ENCODE assay signal across 8 cellular contexts in the genomic region with DNA sequence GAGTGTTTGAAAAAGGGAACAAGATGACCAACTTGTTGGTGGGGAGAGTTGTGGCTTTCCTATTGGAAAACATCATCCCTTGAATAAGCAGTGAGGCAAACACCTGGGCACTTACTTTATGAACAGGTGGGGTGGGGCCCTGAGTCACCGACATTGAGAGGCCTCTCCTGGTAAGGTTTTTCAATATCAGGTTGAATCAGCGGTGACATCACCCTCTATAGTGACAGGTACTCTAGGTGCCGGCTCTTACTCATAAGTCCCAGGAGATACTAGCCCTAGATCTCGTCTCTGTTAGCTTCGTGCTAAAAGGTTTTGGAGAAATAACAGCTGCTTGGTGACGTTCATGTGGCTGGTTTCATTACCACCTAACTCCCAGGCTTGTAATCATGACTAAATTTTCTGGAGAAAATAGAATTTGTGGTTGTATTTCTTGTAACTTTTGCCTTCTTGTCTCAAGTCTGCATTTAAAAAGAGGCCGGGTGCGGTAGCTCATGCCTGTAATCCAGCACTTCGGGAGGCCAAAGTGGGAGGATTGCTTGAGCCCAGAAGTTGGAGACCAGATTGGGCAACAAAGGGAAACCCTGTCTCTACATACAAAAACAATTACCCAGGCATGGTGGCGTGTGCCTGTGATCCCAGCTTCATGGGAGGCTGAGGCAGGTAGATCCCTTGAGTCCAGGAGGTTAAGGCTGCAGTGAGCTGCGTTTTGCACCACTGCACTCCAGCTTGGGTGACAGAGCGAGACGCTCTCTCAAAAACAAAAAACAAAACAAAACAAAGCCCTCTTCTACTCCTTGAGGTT. TPM values are rescaled to one million over a fixed set of nuclear protein-coding genes. Genes with fewer than 3 reads are reported as not detected.
A peak's percentile ranks its signal among the peaks of the same experiment; 100 is the strongest.
DNase-seq lines count a peak whose midpoint lies in the region; ATAC-seq and TF ChIP-seq lines count a peak whose summit lies in the region.

No MANE protein-coding gene starts in this region.

- no peaks in the 10 kb centered on the region for H3K36me3 Mint-ChIP-seq in CD4-positive, alpha-beta T cell (ENCODE audit: low read depth)

- peak overlapping the region; percentile 55 for H3K27ac Mint-ChIP-seq in CD4-positive, alpha-beta T cell

- WGBS in stomach, 5 donors, result 57 to 73% (median 63%) methylated on average over 13 of the region's 13 CpGs

- H3K4me3 ChIP-seq in stomach, result no peak overlapping the region

- no peaks in the 10 kb centered on the region for H3K27me3 ChIP-seq in CD4-positive, alpha-beta T cell (ENCODE audit: control insufficient read depth, insufficient read depth, low read length)
- no peaks in the 10 kb centered on the region for H3K27me3 ChIP-seq in stomach

- H3K9me3 ChIP-seq in CD4-positive, alpha-beta T cell (ENCODE audit: control insufficient read depth, low read length), result no peaks in the 10 kb centered on the region
- H3K9me3 ChIP-seq in stomach, result no peaks in the 10 kb centered on the region

- no peak overlapping the region for H3K4me3 Mint-ChIP-seq in CD4-positive, alpha-beta T cell

- peak; percentile 76 for ATAC-seq in CD4-positive, alpha-beta T cell (ENCODE audit: poor library complexity)
- peak; percentile 69 for ATAC-seq in GM19395 (IDR thresholded peaks at IDR 0.05; ENCODE audit: unreplicated experiment)
- ATAC-seq in HG03432 (IDR thresholded peaks at IDR 0.05; ENCODE audit: unreplicated experiment), result peak; percentile 67

- H3K27ac ChIP-seq in CD4-positive, alpha-beta T cell (ENCODE audit: low read depth, low read length), result no peak overlapping the region
- H3K27ac ChIP-seq in stomach, result peak overlapping the region; percentile 66 to 87 (median 69)

- intact Hi-C loops in CD4-positive, alpha-beta T cell (cut with DNase I, micrococcal nuclease), result no loop called here
- intact Hi-C loops in stomach (cut with DNase I; ENCODE audit: low total_unique reads), result no loop called here

- CTCF ChIA-PET in CD4-positive, alpha-beta T cell (lab: Charles Lee), result no interaction called here

- TF ChIP-seq POLR2A in stomach (IDR thresholded peaks at IDR 0.05), result no peak

- H3K4me1 ChIP-seq in stomach, result peaks cover 0 to 63% (median 33%) of the 10 kb centered on the region in 4 donors

- H3K4me1 Mint-ChIP-seq in CD4-positive, alpha-beta T cell (ENCODE audit: low read depth), result peaks cover 9% of the 10 kb centered on the region

- POLR2A ChIA-PET in CD4-positive, alpha-beta T cell (lab: Charles Lee), result no interaction called here

- H3K27me3 Mint-ChIP-seq in CD4-positive, alpha-beta T cell, result no peaks in the 10 kb centered on the region

- no peak for TF ChIP-seq CTCF in CD4-positive, alpha-beta T cell (IDR thresholded peaks at IDR 0.05)
- no peak for TF ChIP-seq CTCF in stomach (IDR thresholded peaks at IDR 0.05)

- peak in 2 of 10 experiments; percentile 10 to 19 for DNase-seq in CD4-positive, alpha-beta T cell
- DNase-seq in activated CD4-positive, CD25-positive, alpha-beta regulatory T cell (lab: John Stamatoyannopoulos, UW), result peak; percentile 18 to 35 (median 34)
- DNase-seq in glomerular visceral epithelial cell (ENCODE audit: extremely low spot score) (peak; percentile 7), stomach (peak; percentile 70), NCI-H1105 (lab: John Stamatoyannopoulos, UW) (no peak), COR-L47 (lab: John Stamatoyannopoulos, UW) (no peak)

- TF ChIP-seq EP300 in stomach (IDR thresholded peaks at IDR 0.05), result no peak

- no peaks in the 10 kb centered on the region for H3K9me3 Mint-ChIP-seq in CD4-positive, alpha-beta T cell

- H3K36me3 ChIP-seq in stomach, result no peaks in the 10 kb centered on the region

RNA-seq across cellular contexts. Expression of a gene that starts 19.4 kb away (rescaled TPM):
- under 1 TPM; 0.31 to 0.49 TPM for total RNA-seq in CD4-positive, alpha-beta T cell
- total RNA-seq in stomach, result 100 to 1,000 TPM; 104 to 567 (median 188) TPM
- polyA plus RNA-seq in stomach, result 10 to 100 TPM; 15.0 to 63.3 (median 62.2) TPM

Comparison
In these comparisons a context has a peak if more than half of its experiments do, and no peak if none do; other contexts are left out.
1. DNase-seq: peak in activated CD4-positive, CD25-positive, alpha-beta regulatory T cell (4 of 4), glomerular visceral epithelial cell (single experiment) and stomach (single experiment); none in NCI-H1105 (single experiment) and COR-L47 (single experiment).
2. RNA of a gene that starts 19.4 kb away (total RNA-seq): 104 to 567 TPM in stomach; 0.31 to 0.49 TPM in CD4-positive, alpha-beta T cell; every median in the first group is over 10 times any median in the second.
3. Peak in every context shown above with its lines, with median percentiles within 50 percentile points of each other: ATAC-seq.